In the genomic region with DNA sequence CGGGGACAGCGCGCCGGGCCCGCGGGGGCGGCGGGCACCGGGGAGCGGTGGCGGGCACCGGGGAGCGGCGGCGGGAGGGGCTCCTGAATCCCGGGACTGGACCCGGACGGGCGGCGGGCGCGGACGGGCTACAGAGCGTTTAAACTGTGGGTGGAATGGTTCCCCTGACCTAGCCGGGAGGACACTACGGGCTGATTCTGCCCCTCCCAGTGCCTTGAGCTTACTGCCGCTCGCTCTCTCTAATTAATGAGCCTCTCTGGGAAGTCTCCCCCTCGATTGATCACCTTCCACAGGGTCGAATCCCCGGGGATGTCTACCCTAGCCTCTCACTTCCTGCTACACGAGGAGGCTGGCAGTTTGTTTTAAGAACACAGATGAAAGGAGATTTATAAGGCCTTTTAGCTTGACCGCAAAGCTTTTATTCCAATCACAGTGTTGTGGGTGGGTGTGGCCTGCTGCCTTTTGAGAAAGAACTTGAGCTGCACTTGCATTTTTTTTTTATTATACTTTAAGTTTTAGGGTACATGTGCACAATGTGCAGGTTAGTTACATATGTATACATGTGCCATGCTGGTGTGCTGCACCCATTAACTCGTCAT, we compare ENCODE assay signal across 8 cellular contexts. TPM values are rescaled to one million over a fixed set of nuclear protein-coding genes. Genes with fewer than 3 reads are reported as not detected.
DNase-seq lines count a peak whose midpoint lies in the region; ATAC-seq and TF ChIP-seq lines count a peak whose summit lies in the region.

No MANE protein-coding gene starts in this region.

- H3K4me3 ChIP-seq in MM.1S (ENCODE audit: low read length) (peak overlapping the region; percentile 82), colonic mucosa (peak overlapping the region; percentile 59), muscle layer of colon (ENCODE audit: low read depth in 1 of 2, low read length in 2 of 2) (peak overlapping the region; percentile 53 to 77)

- H3K4me1 ChIP-seq in MM.1S (ENCODE audit: low read length) = peaks cover 4% of the 10 kb centered on the region; the same call in 1 of the 2 replicates
- peaks cover 3% of the 10 kb centered on the region for H3K4me1 ChIP-seq in colonic mucosa
- peaks cover 6% of the 10 kb centered on the region for H3K4me1 ChIP-seq in muscle layer of colon (ENCODE audit: insufficient read depth, low read length)

- no peaks in the 10 kb centered on the region for H4K20me1 ChIP-seq in MM.1S (ENCODE audit: insufficient read depth, low read length)

- peak; percentile 14 for DNase-seq in MM.1S
- no peak for DNase-seq in colonic mucosa
- no peak for DNase-seq in AML-193 (lab: John Stamatoyannopoulos, UW)
- no peak for DNase-seq in activated CD4-positive, alpha-beta T cell treated with anti-CD3 and anti-CD28 coated beads for 48 hours
- DNase-seq in stimulated activated CD4-positive, alpha-beta T cell treated with anti-CD3 and anti-CD28 coated beads, Interleukin-12 subunit alpha, Interleukin-12 subunit beta, amount 100 ng/mL, for 4 hours = no peak

- TF ChIP-seq CTCF in MM.1S (IDR thresholded peaks at IDR 0.05; ENCODE audit: low read length) = no peak
- no peak for TF ChIP-seq CTCF in colonic mucosa (IDR thresholded peaks at IDR 0.05)

- H3K36me3 ChIP-seq in MM.1S (replicated peaks; ENCODE audit: insufficient read depth, low read length) (no peaks in the 10 kb centered on the region), colonic mucosa (no peaks in the 10 kb centered on the region), muscle layer of colon (ENCODE audit: insufficient read depth, low read length) (no peaks in the 10 kb centered on the region)

- H2AFZ ChIP-seq in MM.1S (ENCODE audit: low read length) = 0 out of 2 replicates have a peak overlapping the region, but pooled peaks have one; percentile 49

- H3K79me2 ChIP-seq in MM.1S (ENCODE audit: low read length) = no peaks in the 10 kb centered on the region

- no peak overlapping the region for H3K27ac ChIP-seq in MM.1S (ENCODE audit: low read length)
- H3K27ac ChIP-seq in colonic mucosa = peak overlapping the region; percentile 40
- H3K27ac ChIP-seq in muscle layer of colon (ENCODE audit: low read depth, low read length) = peak overlapping the region; percentile 23

- H3K9me2 ChIP-seq in MM.1S (replicated peaks; ENCODE audit: insufficient read depth, low read length) = no peaks in the 10 kb centered on the region

- H3F3A ChIP-seq in MM.1S (ENCODE audit: insufficient read depth, low read length) = no peaks in the 10 kb centered on the region

- H3K9me3 ChIP-seq in MM.1S (replicated peaks; ENCODE audit: insufficient read depth, low read length) (no peaks in the 10 kb centered on the region), colonic mucosa (no peaks in the 10 kb centered on the region), muscle layer of colon (ENCODE audit: low read length) (no peaks in the 10 kb centered on the region)

- H3K27me3 ChIP-seq in MM.1S (replicated peaks; ENCODE audit: insufficient read depth, low read length) = 0 out of 2 replicates have a peak, but pooled peaks cover 2% of the 10 kb centered on the region
- peaks cover 13% of the 10 kb centered on the region for H3K27me3 ChIP-seq in colonic mucosa
- H3K27me3 ChIP-seq in muscle layer of colon (ENCODE audit: control insufficient read depth in 1 of 2, insufficient read depth in 2 of 2, low read length in 2 of 2) = no peaks in the 10 kb centered on the region

- H3K9ac ChIP-seq in MM.1S (ENCODE audit: low read length) = no peak overlapping the region
- H3K9ac ChIP-seq in colonic mucosa (ENCODE audit: low read depth in 2 of 2, low read length in 2 of 2) = no peak overlapping the region
- no peak overlapping the region for H3K9ac ChIP-seq in muscle layer of colon (ENCODE audit: low read length)

- intact Hi-C loops in colonic mucosa (cut with DNase I) = no loop called here

- ATAC-seq in GM21723 (IDR thresholded peaks at IDR 0.05; ENCODE audit: unreplicated experiment) = peak; percentile 27
- no peak for ATAC-seq in HG03439 (IDR thresholded peaks at IDR 0.05; ENCODE audit: unreplicated experiment)

- H3K4me2 ChIP-seq in MM.1S (ENCODE audit: low read depth, low read length) = peak overlapping the region; percentile 91; the same call in 1 of the 2 replicates

RNA-seq across cellular contexts. Expression of a gene that starts 1.0 kb away (rescaled TPM):
- total RNA-seq in colonic mucosa = 1 to 10 TPM; 2.0 to 2.6 TPM
